Comparison of ENCODE assay signal across 8 cellular contexts in genomic region chr3:4504340-4505261, GRCh38. TPM values are rescaled to one million over a fixed set of nuclear protein-coding genes. Genes with fewer than 3 reads are reported as not detected.
A peak's percentile ranks its signal among the peaks of the same experiment; 100 is the strongest.
DNase-seq lines count a peak whose midpoint lies in the region; ATAC-seq, FAIRE-seq and TF ChIP-seq lines count a peak whose summit lies in the region.

No MANE protein-coding gene starts in this region.

- peaks cover 4% of the 10 kb centered on the region for H3K36me3 Mint-ChIP-seq in IgD-negative memory B cell
- peaks cover 17% of the 10 kb centered on the region for H3K36me3 Mint-ChIP-seq in activated CD4-positive, alpha-beta T cell treated with anti-CD3 and anti-CD28 coated beads, Interleukin-2, amount 10 ng/mL, durations not matched to agents 7 days and 5 days (ENCODE audit: low read depth)

- POLR2A ChIA-PET in AG04450 (lab: Yijun Ruan, JAX) = interaction anchor here (0.7 to 1.1 kb wide), 2 partner anchors 11 to 90 kb away, joined by 6 to 10 read pairs; partner anchors contain the start of gene ITPR1
- POLR2A ChIA-PET in activated CD4-positive, alpha-beta T cell treated with anti-CD3 and anti-CD28 coated beads, Interleukin-2, amount 10 ng/mL, durations not matched to agents 7 days and 5 days (lab: Charles Lee) = no interaction called here

- no peak overlapping the region; the same call in 1 of the 2 replicates for H3K4me3 ChIP-seq in AG04450 (ENCODE audit: low read depth, low read length)
- H3K4me3 ChIP-seq in stomach = peak overlapping the region; percentile 21 to 33 (median 26)

- FAIRE-seq in D721Med (lab: Jason Lieb, UNC) = no peak

- H3K27me3 ChIP-seq in AG04450 (ENCODE audit: control insufficient read depth, insufficient read depth, low read length) (no peaks in the 10 kb centered on the region), stomach (no peaks in the 10 kb centered on the region)

- H3K4me1 Mint-ChIP-seq in IgD-negative memory B cell = peaks cover 58 to 79% (median 69%) of the 10 kb centered on the region in 3 donors
- peaks cover 49% of the 10 kb centered on the region for H3K4me1 Mint-ChIP-seq in activated CD4-positive, alpha-beta T cell treated with anti-CD3 and anti-CD28 coated beads, Interleukin-2, amount 10 ng/mL, durations not matched to agents 7 days and 5 days

- H3K9me3 ChIP-seq in AG04450 (ENCODE audit: control insufficient read depth, insufficient read depth, low read length) = no peaks in the 10 kb centered on the region
- no peaks in the 10 kb centered on the region for H3K9me3 ChIP-seq in stomach

- H3K27ac ChIP-seq in AG04450 (ENCODE audit: low read depth, low read length) (peak overlapping the region; percentile 12), stomach (peak overlapping the region; percentile 55 to 82 (median 79))

- WGBS in stomach, 5 donors = 33 to 51% (median 48%) methylated on average over 14 of the region's 14 CpGs

- ATAC-seq in Right ventricle myocardium superior (ENCODE audit: poor library complexity) (peak; percentile 51), GM18909 (IDR thresholded peaks at IDR 0.05; ENCODE audit: poor library complexity, unreplicated experiment) (no peak), GM21737 (IDR thresholded peaks at IDR 0.05; ENCODE audit: unreplicated experiment) (no peak)

- H3K9me3 Mint-ChIP-seq in IgD-negative memory B cell = no peaks in the 10 kb centered on the region
- H3K9me3 Mint-ChIP-seq in activated CD4-positive, alpha-beta T cell treated with anti-CD3 and anti-CD28 coated beads, Interleukin-2, amount 10 ng/mL, durations not matched to agents 7 days and 5 days = no peaks in the 10 kb centered on the region

- peaks cover 0 to 18% (median 14%) of the 10 kb centered on the region in 4 donors for H3K36me3 ChIP-seq in stomach

- peak overlapping the region; percentile 83 to 93 (median 86) for H3K4me3 Mint-ChIP-seq in IgD-negative memory B cell
- H3K4me3 Mint-ChIP-seq in activated CD4-positive, alpha-beta T cell treated with anti-CD3 and anti-CD28 coated beads, Interleukin-2, amount 10 ng/mL, durations not matched to agents 7 days and 5 days = peak overlapping the region; percentile 62

- peaks cover 15 to 64% (median 37%) of the 10 kb centered on the region in 4 donors for H3K4me1 ChIP-seq in stomach

- intact Hi-C loops in Right ventricle myocardium superior (cut with DNase I) (no loop called here), stomach (cut with DNase I; ENCODE audit: low total_unique reads) (no loop called here)

- CTCF ChIA-PET in AG04450 (lab: Charles Lee) = interaction anchor here (0.8 to 1.3 kb wide), 4 partner anchors 15 to 153 kb away, joined by 3 to 5 read pairs (median 3); no protein-coding TSS in a partner anchor
- CTCF ChIA-PET in activated CD4-positive, alpha-beta T cell treated with anti-CD3 and anti-CD28 coated beads, Interleukin-2, amount 10 ng/mL, durations not matched to agents 7 days and 5 days (lab: Charles Lee) = interaction anchor here (0.6 to 4.3 kb wide), 6 partner anchors 10 to 877 kb away, joined by 3 to 16 read pairs (median 6); partner anchors contain the start of gene ITPR1

- TF ChIP-seq CTCF in AG04450 (IDR thresholded peaks at IDR 0.05; ENCODE audit: low read depth, low read length) = no peak
- TF ChIP-seq CTCF in stomach (IDR thresholded peaks at IDR 0.05) = no peak
- no peak for TF ChIP-seq CTCF in D721Med (IDR thresholded peaks at IDR 0.05; ENCODE audit: insufficient read depth, missing control alignments)

- peak overlapping the region; percentile 93 to 98 (median 98) for H3K27ac Mint-ChIP-seq in IgD-negative memory B cell
- H3K27ac Mint-ChIP-seq in activated CD4-positive, alpha-beta T cell treated with anti-CD3 and anti-CD28 coated beads, Interleukin-2, amount 10 ng/mL, durations not matched to agents 7 days and 5 days = peak overlapping the region; percentile 83

- no peak for TF ChIP-seq EP300 in stomach (IDR thresholded peaks at IDR 0.05)

- no peaks in the 10 kb centered on the region for H3K27me3 Mint-ChIP-seq in IgD-negative memory B cell
- H3K27me3 Mint-ChIP-seq in activated CD4-positive, alpha-beta T cell treated with anti-CD3 and anti-CD28 coated beads, Interleukin-2, amount 10 ng/mL, durations not matched to agents 7 days and 5 days = no peaks in the 10 kb centered on the region

- DNase-seq in AG04450 (ENCODE audit: low read depth, low spot score) (no peak), Right ventricle myocardium superior (no peak), stomach (no peak), D721Med (ENCODE audit: insufficient read length, low spot score) (no peak)
- DNase-seq in activated CD4-positive, alpha-beta T cell treated with anti-CD3 and anti-CD28 coated beads, Interleukin-2, amount 10 ng/mL, durations not matched to agents 7 days and 5 days = peak; percentile 51

- TF ChIP-seq POLR2A in stomach (IDR thresholded peaks at IDR 0.05) = no peak

RNA-seq across cellular contexts. Expression of gene ITPR1, which starts 11.5 kb away (rescaled TPM):
- polyA plus RNA-seq in AG04450 (2011; rRNA removed) (6.7 and 7.4 TPM in 2 replicates), IgD-negative memory B cell (38.3 TPM), stomach (10 to 100 TPM in 2 of 3 donors, 1 to 10 TPM in 1; 6.6 to 13.2 (median 11.8) TPM)
- 22.5 and 25.4 TPM in 2 replicates for polyA minus RNA-seq in AG04450 (2011; rRNA and poly(A)+ RNA removed)
- total RNA-seq in activated CD4-positive, alpha-beta T cell treated with anti-CD3 and anti-CD28 coated beads, Interleukin-2, amount 10 ng/mL, durations not matched to agents 7 days and 5 days = 10 to 100 TPM; 42.3 to 44.7 TPM
- total RNA-seq in Right ventricle myocardium superior (17.1 TPM), stomach (100 to 1,000 TPM in 2 of 5 donors, 10 to 100 TPM in 3; 23.2 to 192 (median 50.3) TPM)

RNA-seq across cellular contexts. Expression of gene SUMF1, which starts 37.5 kb away (rescaled TPM):
- 46.5 and 51.4 TPM in 2 replicates for polyA plus RNA-seq in AG04450 (2011; rRNA removed)
- 29.4 and 31.3 TPM in 2 replicates for polyA minus RNA-seq in AG04450 (2011; rRNA and poly(A)+ RNA removed)
- polyA plus RNA-seq in IgD-negative memory B cell = 23.0 TPM
- total RNA-seq in activated CD4-positive, alpha-beta T cell treated with anti-CD3 and anti-CD28 coated beads, Interleukin-2, amount 10 ng/mL, durations not matched to agents 7 days and 5 days = 1 to 10 TPM; 6.2 to 9.0 TPM
- total RNA-seq in Right ventricle myocardium superior = 7.6 TPM
- total RNA-seq in stomach = 100 to 1,000 TPM in 3 of 5 donors, 10 to 100 TPM in 1, 1 to 10 TPM in 1; 9.8 to 170 (median 106) TPM
- polyA plus RNA-seq in stomach = 10 to 100 TPM in 2 of 3 donors, 1 to 10 TPM in 1; 5.3 to 14.4 (median 12.2) TPM
